8 cellular contexts compared by ENCODE assay signal in genomic region chr20:33791959-33792597, GRCh38. TPM values are rescaled to one million over a fixed set of nuclear protein-coding genes. Genes with fewer than 3 reads are reported as not detected.
DNase-seq lines count a peak whose midpoint lies in the region; ATAC-seq and TF ChIP-seq lines count a peak whose summit lies in the region.

No MANE protein-coding gene starts in this region.

- peak; percentile 76 for TF ChIP-seq CTCF in BE2C (IDR thresholded peaks at IDR 0.05; ENCODE audit: low read depth, low read length)
- peak; percentile 50 for TF ChIP-seq CTCF in coronary artery (IDR thresholded peaks at IDR 0.05)

- H3K9ac ChIP-seq in mesenchymal stem cell (ENCODE audit: low read length): no peak overlapping the region
- H3K9ac ChIP-seq in stomach smooth muscle (ENCODE audit: low read length in 2 of 2): no peak overlapping the region

- peak; percentile 53 for DNase-seq in BE2C
- DNase-seq in HT1080 (ENCODE audit: low read depth): peak; percentile 29
- peak; percentile 24 to 57 for DNase-seq in activated CD4-positive, alpha-beta T cell treated with anti-CD3 and anti-CD28 coated beads for 4 hours
- DNase-seq in coronary artery (ENCODE audit: low spot score): no peak
- DNase-seq in mesenchymal stem cell: peak; percentile 45
- DNase-seq in ureter (ENCODE audit: low spot score): no peak

- H2BK5ac ChIP-seq in mesenchymal stem cell (ENCODE audit: low read depth, low read length, poor library complexity, severe bottlenecking): no peak overlapping the region

- H3K4me2 ChIP-seq in mesenchymal stem cell (ENCODE audit: low read length, poor library complexity, severe bottlenecking): no peak overlapping the region

- H2AFZ ChIP-seq in mesenchymal stem cell (ENCODE audit: low read depth, low read length): no peak overlapping the region

- H3K36me3 ChIP-seq in BE2C (no peaks in the 10 kb centered on the region), mesenchymal stem cell (ENCODE audit: control insufficient read depth in 1 of 2, insufficient read depth in 2 of 2, low read depth in 1 of 2, low read length in 2 of 2) (peaks cover 0 to 14% of the 10 kb centered on the region in 2 experiments), stomach smooth muscle (ENCODE audit: control insufficient read depth in 2 of 2, insufficient read depth in 2 of 2, low read length in 2 of 2) (peaks cover 0 to 2% of the 10 kb centered on the region in 2 donors)

- H3K14ac ChIP-seq in mesenchymal stem cell (ENCODE audit: low read length in 2 of 2): no peak overlapping the region

- H3K79me1 ChIP-seq in mesenchymal stem cell (replicated peaks; ENCODE audit: low read length, poor library complexity, severe bottlenecking): no peaks in the 10 kb centered on the region

- 79% methylated on average over 13 of the region's 13 CpGs for WGBS in mesenchymal stem cell

- no peak overlapping the region for H2AK5ac ChIP-seq in mesenchymal stem cell (ENCODE audit: low read length, severe bottlenecking)

- H2BK15ac ChIP-seq in mesenchymal stem cell (ENCODE audit: low read depth, poor library complexity, severe bottlenecking): no peak overlapping the region

- no peak overlapping the region for H2BK12ac ChIP-seq in mesenchymal stem cell (ENCODE audit: low read length in 2 of 2)

- H4K8ac ChIP-seq in mesenchymal stem cell (ENCODE audit: low read length): no peak overlapping the region

- H4K91ac ChIP-seq in mesenchymal stem cell (ENCODE audit: low read length): no peak overlapping the region

- no peak for ATAC-seq in GM19397 (IDR thresholded peaks at IDR 0.05; ENCODE audit: unreplicated experiment)

- H3K27me3 ChIP-seq in BE2C: no peaks in the 10 kb centered on the region
- H3K27me3 ChIP-seq in mesenchymal stem cell (ENCODE audit: control insufficient read depth in 1 of 2, insufficient read depth in 1 of 2, low read length in 2 of 2): no peaks in the 10 kb centered on the region
- H3K27me3 ChIP-seq in stomach smooth muscle (ENCODE audit: control insufficient read depth in 1 of 2, insufficient read depth in 2 of 2, low read length in 2 of 2): no peaks in the 10 kb centered on the region

- H3K18ac ChIP-seq in mesenchymal stem cell (ENCODE audit: low read depth in 1 of 2, low read length in 2 of 2): no peak overlapping the region

- no peak overlapping the region for H3K23ac ChIP-seq in mesenchymal stem cell (ENCODE audit: low read length in 2 of 2)

- no peak overlapping the region for H3K4ac ChIP-seq in mesenchymal stem cell (ENCODE audit: low read depth in 1 of 2, low read length in 2 of 2)

- H2BK120ac ChIP-seq in mesenchymal stem cell (ENCODE audit: low read depth, low read length): no peak overlapping the region

- H3K9me3 ChIP-seq in BE2C: no peaks in the 10 kb centered on the region
- no peaks in the 10 kb centered on the region for H3K9me3 ChIP-seq in mesenchymal stem cell (ENCODE audit: control insufficient read depth, low read length)
- H3K9me3 ChIP-seq in stomach smooth muscle (ENCODE audit: control insufficient read depth in 2 of 2, low read length in 2 of 2): no peaks in the 10 kb centered on the region

- H3K27ac ChIP-seq in coronary artery: no peak overlapping the region
- H3K27ac ChIP-seq in mesenchymal stem cell (ENCODE audit: low read length, poor library complexity, severe bottlenecking): no peak overlapping the region
- peak overlapping the region; percentile 94 for H3K27ac ChIP-seq in stomach smooth muscle (ENCODE audit: low read length)

- H3K4me1 ChIP-seq in BE2C (peaks cover 7% of the 10 kb centered on the region; the same call in 1 of the 2 replicates), mesenchymal stem cell (ENCODE audit: control insufficient read depth, insufficient read depth, low read depth, low read length) (peaks cover 15% of the 10 kb centered on the region), stomach smooth muscle (ENCODE audit: control insufficient read depth, insufficient read depth, low read length) (peaks cover 52% of the 10 kb centered on the region)

- no peak overlapping the region for H3K4me3 ChIP-seq in BE2C (ENCODE audit: low read depth, low read length)
- no peak overlapping the region for H3K4me3 ChIP-seq in coronary artery
- H3K4me3 ChIP-seq in mesenchymal stem cell (ENCODE audit: insufficient read depth in 1 of 2, low read depth in 1 of 2, low read length in 2 of 2): no peak overlapping the region
- H3K4me3 ChIP-seq in stomach smooth muscle (ENCODE audit: low read length in 2 of 2): no peak overlapping the region

RNA-seq across cellular contexts. Expression of gene CHMP4B, which starts 19.1 kb away (rescaled TPM):
- 132 TPM for polyA plus RNA-seq in BE2C (2012; ENCODE audit: insufficient read depth, insufficient read length, low read depth)
- 24.2 and 40.8 TPM in 2 replicates for total RNA-seq in HT1080 (2014; rRNA removed; shearing (Covaris generic))
- polyA plus RNA-seq in HT1080 (2015; cell fraction: cytosol; rRNA removed): 83.9 and 85.5 TPM in 2 replicates
- 20.2 and 24.9 TPM in 2 replicates for polyA plus RNA-seq in HT1080 (2015; cell fraction: nucleus; rRNA removed)
- polyA plus RNA-seq in mesenchymal stem cell (2013, experiment 1 of 2): 93.8 TPM
- polyA plus RNA-seq in mesenchymal stem cell (2013, experiment 2 of 2): 92.8 TPM
- 124 TPM for total RNA-seq in ureter

Comparison
In these comparisons a context has a peak if more than half of its experiments do, and no peak if none do; other contexts are left out.
1. DNase-seq: peak in BE2C (single experiment), HT1080 (single experiment), activated CD4-positive, alpha-beta T cell treated with anti-CD3 and anti-CD28 coated beads for 4 hours (2 of 2) and mesenchymal stem cell (single experiment); none in coronary artery (single experiment) and ureter (single experiment).